In genomic region chr14:90116444-90116843, GRCh38 we compare ENCODE assay signal across 31 cellular contexts. TPM values are rescaled to one million over a fixed set of nuclear protein-coding genes. Genes with fewer than 3 reads are reported as not detected.
"Had no signal": no experiment of that assay in that cellular context is flagged by ENCODE, and none has a peak within 500 bp of the region (broad histone marks: within the 10 kb centered on the region; RNA-seq: fewer than 3 reads in every experiment).

No MANE protein-coding gene starts in this region.

- H3K4me1 ChIP-seq: adrenal gland, body of pancreas, esophagus muscularis mucosa, gastrocnemius medialis, heart left ventricle had no signal

- H3K9me3 ChIP-seq: adrenal gland, body of pancreas, esophagus muscularis mucosa, gastrocnemius medialis, heart left ventricle had no signal

- DNase-seq: activated CD4-positive, alpha-beta T cell treated with anti-CD3 and anti-CD28 coated beads for 1 hour; activated CD4-positive, alpha-beta T cell treated with anti-CD3 and anti-CD28 coated beads for 4 hours; activated CD4-positive, alpha-beta T cell treated with anti-CD3 and anti-CD28 coated beads, Interleukin-2, amount 50 U/mL, for 1 hour; activated CD4-positive, alpha-beta T cell treated with anti-CD3 and anti-CD28 coated beads, Interleukin-2, amount 50 U/mL, for 48 hours; activated CD4-positive, CD25-positive, alpha-beta regulatory T cell; activated CD8-positive, alpha-beta memory T cell treated with anti-CD3 and anti-CD28 coated beads for 24 hours; activated CD8-positive, alpha-beta T cell treated with anti-CD3 and anti-CD28 coated beads for 36 hours; activated effector memory CD4-positive, alpha-beta T cell treated with Interleukin-2 at 50 U/mL for 16 hours; activated naive CD4-positive, alpha-beta T cell treated with anti-CD3 and anti-CD28 coated beads for 36 hours; activated naive CD8-positive, alpha-beta T cell treated with anti-CD3 and anti-CD28 coated beads for 36 hours; activated naive CD8-positive, alpha-beta T cell treated with anti-CD3 and anti-CD28 coated beads, Interleukin-2, amount 50 U/mL, for 24 hours; activated T-cell treated with anti-CD3 and anti-CD28 coated beads, Interleukin-2, amount 50 U/mL, for 4 hours; adrenal gland; amygdala; aorta; body of pancreas; caudate nucleus; cortex of kidney; dermis blood vessel endothelial cell; effector CD4-positive, alpha-beta T cell; effector memory CD8-positive, alpha-beta T cell; erythroblast; foreskin keratinocyte; gastrocnemius medialis; glutamatergic neuron; heart left ventricle; T-helper 17 cell; T1000 had no signal

- ATAC-seq: activated CD8-positive, alpha-beta T cell treated with anti-CD3 and anti-CD28 coated beads for 36 hours; activated naive CD8-positive, alpha-beta T cell treated with anti-CD3 and anti-CD28 coated beads, Interleukin-2, amount 50 U/mL, for 24 hours; activated T-cell treated with anti-CD3 and anti-CD28 coated beads, Interleukin-2, amount 50 U/mL, for 4 hours; activated T-helper 17 cell treated with anti-CD3 and anti-CD28 coated beads, Interleukin-2, amount 50 U/mL, for 72 hours; body of pancreas; effector memory CD8-positive, alpha-beta T cell; foreskin keratinocyte; gastrocnemius medialis; heart left ventricle; T-helper 17 cell had no signal

- H3K4me3 ChIP-seq: adrenal gland, body of pancreas, esophagus muscularis mucosa, gastrocnemius medialis, heart left ventricle had no signal

- H3K27ac ChIP-seq: adrenal gland, body of pancreas, esophagus muscularis mucosa, foreskin keratinocyte, gastrocnemius medialis, heart left ventricle had no signal

- H3K36me3 ChIP-seq: adrenal gland, esophagus muscularis mucosa, gastrocnemius medialis, heart left ventricle had no signal

- H3K27me3 ChIP-seq: adrenal gland, body of pancreas, gastrocnemius medialis had no signal

RNA-seq across cellular contexts. Expression of gene KCNK13, which starts 54.6 kb away (rescaled TPM):
- total RNA-seq: activated CD8-positive, alpha-beta T cell treated with anti-CD3 and anti-CD28 coated beads for 36 hours; activated naive CD4-positive, alpha-beta T cell treated with anti-CD3 and anti-CD28 coated beads for 36 hours; activated naive CD8-positive, alpha-beta T cell treated with anti-CD3 and anti-CD28 coated beads for 36 hours; activated T-cell treated with anti-CD3 and anti-CD28 coated beads, Interleukin-2, amount 50 U/mL, for 4 hours; chondrocyte; dermis blood vessel endothelial cell; foreskin keratinocyte; gastrocnemius medialis had no signal
